Comparison of ENCODE assay signal across 8 cellular contexts in the genomic region with DNA sequence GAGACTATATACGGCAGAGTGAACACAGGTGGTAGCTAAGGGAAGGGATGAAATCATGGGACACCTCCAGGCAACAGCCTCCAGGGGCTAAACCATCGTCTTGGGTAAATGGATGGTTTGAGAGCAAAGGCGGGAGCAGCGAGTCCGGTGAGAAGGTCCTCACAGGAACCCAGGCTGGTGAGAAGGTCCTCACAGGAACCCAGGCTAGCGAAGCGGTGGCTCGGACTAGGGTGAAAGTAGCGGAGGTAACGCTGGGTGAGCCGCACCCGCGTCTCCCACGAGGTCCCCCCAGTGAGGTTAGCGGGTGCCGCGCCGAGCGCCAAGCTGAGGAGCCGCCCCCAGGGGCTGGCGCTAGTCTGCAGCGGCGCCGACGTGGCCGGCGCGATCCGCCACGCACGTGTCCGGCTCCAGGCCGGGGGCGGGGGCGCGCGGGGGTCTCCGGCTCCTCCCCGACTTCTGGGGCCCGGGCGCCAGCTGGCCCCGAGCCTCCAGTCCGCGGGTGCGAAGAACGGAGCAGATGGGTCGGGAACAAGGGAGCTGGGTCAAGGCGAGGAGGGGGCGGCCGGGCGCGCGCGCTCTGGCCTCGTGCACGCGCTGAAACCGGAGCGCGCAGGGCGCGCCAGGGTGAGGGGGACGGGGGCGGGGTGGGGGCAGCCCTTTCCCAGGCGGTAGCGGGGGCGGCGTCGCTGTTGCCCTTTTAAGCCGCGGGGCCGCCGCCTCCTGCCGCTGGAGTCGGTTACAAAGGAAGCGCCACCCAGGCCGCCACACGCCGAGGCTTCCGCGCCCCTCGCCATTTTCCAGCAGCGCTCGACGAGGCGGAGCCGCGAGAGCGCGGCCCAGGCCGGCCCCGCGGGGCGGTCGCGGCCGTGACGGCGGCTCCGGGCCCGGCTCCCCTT. TPM values are rescaled to one million over a fixed set of nuclear protein-coding genes. Genes with fewer than 3 reads are reported as not detected.
A peak's percentile ranks its signal among the peaks of the same experiment; 100 is the strongest.
DNase-seq lines count a peak whose midpoint lies in the region; ATAC-seq, FAIRE-seq and TF ChIP-seq lines count a peak whose summit lies in the region.

A gene (plus strand): TSS at position 726 of the 896 bp plus-strand sequence. CDS start 220 bp downstream, outside the sequence.

- peak within 1 kb of the TSS; percentile 51 to 89 for H3K27ac ChIP-seq in kidney (ENCODE audit: low read depth in 2 of 2, low read length in 2 of 2)

- no peaks in the 10 kb centered on the region for H3K9me3 ChIP-seq in kidney (ENCODE audit: control insufficient read depth in 1 of 2, low read length in 2 of 2)

- intact Hi-C loops in kidney (cut with DNase I), result no loop called here

- in situ Hi-C loops in GM13977 (cut with MboI; ENCODE audit: low pct_unique_long_range_greater_than_20kb, low sequenced_read_pairs, unreplicated experiment), result no loop called here

- DNase-seq in GM13977 (ENCODE audit: low spot score), result peak; percentile 89
- DNase-seq in NCI-H2196 treated with DMSO at 0.1 percent for 48 hours (lab: John Stamatoyannopoulos, UW; ENCODE audit: unreplicated experiment), result peak; percentile 9
- peak; percentile 61 for DNase-seq in activated CD4-positive, CD25-positive, alpha-beta regulatory T cell treated with anti-CD3 and anti-CD28 coated beads, Interleukin-2, amount 50 U/mL, for 72 hours
- DNase-seq in cerebellar cortex (ENCODE audit: low spot score), result peak; percentile 75
- DNase-seq in kidney, result peak; percentile 92
- peak; percentile 56 to 65 for DNase-seq in stimulated activated CD4-positive, alpha-beta T cell treated with anti-CD3 and anti-CD28 coated beads, Interleukin-15, amount 100 ng/mL, for 48 hours (ENCODE audit: low read depth in 2 of 2)
- DNase-seq in middle frontal gyrus (ENCODE audit: extremely low spot score, low spot score), result no peak

- peaks cover 2 to 7% of the 10 kb centered on the region in 2 donors for H3K4me1 ChIP-seq in kidney (ENCODE audit: control insufficient read depth in 1 of 2, insufficient read depth in 1 of 2, low read depth in 1 of 2, low read length in 2 of 2)

- peak within 1 kb of the TSS; percentile 64 to 79 for H3K9ac ChIP-seq in kidney (ENCODE audit: low read length in 2 of 2)

- FAIRE-seq in kidney (lab: Jason Lieb, UNC), result no peak

- no peak for TF ChIP-seq CTCF in GM13977 (IDR thresholded peaks at IDR 0.05; ENCODE audit: extremely low read depth, insufficient read depth, missing control alignments)
- TF ChIP-seq CTCF in kidney (IDR thresholded peaks at IDR 0.05; ENCODE audit: borderline replicate concordance, extremely low read depth, insufficient read depth), result no peak

- peak; percentile 43 for ATAC-seq in HG02870 (IDR thresholded peaks at IDR 0.05; ENCODE audit: unreplicated experiment)

- peak within 1 kb of the TSS; percentile 83 to 86 for H3K4me3 ChIP-seq in kidney (ENCODE audit: low read length in 2 of 2)

- no peaks in the 10 kb centered on the region for H3K36me3 ChIP-seq in kidney (ENCODE audit: control insufficient read depth in 1 of 2, insufficient read depth in 2 of 2, low read length in 2 of 2)

RNA-seq across cellular contexts. Expression of the gene that starts here (rescaled TPM):
- 31.6 TPM for total RNA-seq in kidney
- 18.1 TPM for polyA plus RNA-seq in kidney (ENCODE audit: insufficient read depth, low read depth, low replicate concordance)
